13 cellular contexts compared by ENCODE assay signal in the genomic region with DNA sequence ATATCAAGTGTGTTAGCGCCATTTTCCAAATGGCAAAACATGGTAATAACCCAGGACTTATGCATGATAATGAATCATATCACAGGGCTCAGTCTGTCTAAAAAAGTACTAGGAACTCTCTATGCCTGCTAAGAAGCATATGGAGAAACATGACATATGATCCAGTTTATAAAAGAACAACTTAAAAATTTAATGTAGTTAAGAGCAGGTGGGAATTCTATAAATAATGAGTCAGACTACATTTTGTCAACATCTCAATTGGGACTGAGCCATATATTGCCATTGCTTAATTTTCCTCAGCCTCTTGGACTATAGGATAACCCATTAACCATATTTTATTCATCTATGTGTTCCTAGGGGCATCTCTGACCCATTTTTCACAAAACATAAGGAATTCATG.
"Had no signal": no experiment of that assay in that cellular context is flagged by ENCODE, and none has a peak within 500 bp of the region (broad histone marks: within the 10 kb centered on the region; RNA-seq: fewer than 3 reads in every experiment).

No MANE protein-coding gene starts in this region.

- DNase-seq: Karpas-422, KG1, MM.1S, NCI-H1092 treated with DMSO at 0.1 percent for 48 hours, NCI-H1436, NCI-H187, NCI-H2029, NCI-H2081 treated with DMSO at 0.1 percent for 48 hours, NCI-H2227 treated with DMSO at 0.1 percent for 48 hours, SHP77, SK-N-SH, T-helper 1 cell, T-helper 17 cell had no signal

- H3K27ac Mint-ChIP-seq: T-helper 17 cell had no signal

- H3K4me3 Mint-ChIP-seq: T-helper 17 cell had no signal

- H3K4me1 Mint-ChIP-seq: T-helper 17 cell had no signal

- H3K27me3 Mint-ChIP-seq: T-helper 17 cell had no signal
